In the genomic region with DNA sequence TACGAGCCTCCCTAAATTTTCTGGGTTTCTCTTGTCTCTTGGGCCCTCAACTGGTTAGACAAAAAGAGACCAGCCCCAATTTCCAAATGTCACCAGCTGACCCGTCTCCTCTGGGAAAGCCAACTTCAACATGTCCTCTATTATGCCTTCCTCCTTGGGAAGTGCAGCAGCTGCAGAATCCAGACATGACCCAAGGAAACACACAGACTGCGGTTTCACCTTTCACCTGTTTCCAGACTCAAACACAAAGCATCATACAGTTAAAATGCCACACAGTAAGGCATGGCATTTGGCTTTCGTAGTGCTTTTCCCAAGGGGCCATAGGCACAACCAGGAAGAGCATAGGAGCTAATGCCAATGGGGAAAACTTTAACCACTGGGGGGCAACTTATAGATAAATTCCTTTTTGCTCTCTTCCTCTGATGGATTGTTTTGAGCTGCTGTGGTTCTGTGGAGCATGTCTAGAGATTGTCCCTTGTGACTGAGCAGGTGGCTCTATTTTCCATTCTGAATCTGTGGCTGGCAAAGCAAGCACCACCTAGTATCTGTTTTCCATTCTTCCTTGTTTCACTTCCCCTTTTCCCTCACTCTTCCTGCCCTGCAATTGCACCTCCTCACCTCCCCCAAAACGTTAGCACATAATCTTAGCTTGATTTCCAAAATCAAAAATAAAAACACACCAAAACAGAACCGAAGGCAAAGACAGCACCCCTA, we compare ENCODE assay signal across 14 cellular contexts. TPM values are rescaled to one million over a fixed set of nuclear protein-coding genes. Genes with fewer than 3 reads are reported as not detected.
DNase-seq lines count a peak whose midpoint lies in the region; ATAC-seq and TF ChIP-seq lines count a peak whose summit lies in the region.
"Had no signal": no experiment of that assay in that cellular context is flagged by ENCODE, and none has a peak within 500 bp of the region (broad histone marks: within the 10 kb centered on the region; RNA-seq: fewer than 3 reads in every experiment).

No MANE protein-coding gene starts in this region.

- peaks cover 12 to 46% (median 30%) of the 10 kb centered on the region in 10 experiments for H3K4me1 ChIP-seq in BLaER1 treated with 17β-estradiol and CSF1 and Interleukin-3, amounts not matched to agents 10 nM and 100 nM
- peaks cover 15% of the 10 kb centered on the region for H3K4me1 ChIP-seq in Loucy (ENCODE audit: insufficient read depth, low read length, poor library complexity, severe bottlenecking)
- peaks cover 32% of the 10 kb centered on the region for H3K4me1 ChIP-seq in OCI-LY3 (ENCODE audit: low read length)
- peaks cover 0 to 19% (median 0%) of the 10 kb centered on the region in 6 donors for H3K4me1 ChIP-seq in spleen

- H3K79me2 ChIP-seq in Loucy (ENCODE audit: insufficient read depth, low read length) (no peaks in the 10 kb centered on the region), OCI-LY3 (ENCODE audit: low read length) (no peaks in the 10 kb centered on the region)

- WGBS in spleen, 5 donors, result 32 to 71% (median 47%) methylated on average over 6 of the region's 6 CpGs

- H3K36me3 Mint-ChIP-seq in activated T-cell treated with anti-CD3 and anti-CD28 coated beads, Interleukin-2, amount 50 U/mL, for 4 hours (ENCODE audit: insufficient read depth), result no peaks in the 10 kb centered on the region
- H3K36me3 Mint-ChIP-seq: brain had no signal

- ATAC-seq in activated T-cell treated with anti-CD3 and anti-CD28 coated beads, Interleukin-2, amount 50 U/mL, for 4 hours, result no peak
- ATAC-seq in GM18519 (IDR thresholded peaks at IDR 0.05; ENCODE audit: low FRiP score, unreplicated experiment), result no peak

- H4K20me1 ChIP-seq in BLaER1 treated with 17β-estradiol and CSF1 and Interleukin-3, amounts not matched to agents 10 nM and 100 nM, result no peaks in the 10 kb centered on the region
- H4K20me1 ChIP-seq in Loucy (ENCODE audit: insufficient read depth, low read length, poor library complexity, severe bottlenecking) (no peaks in the 10 kb centered on the region), OCI-LY3 (ENCODE audit: insufficient read depth, low read length) (no peaks in the 10 kb centered on the region)

- H3K4me1 Mint-ChIP-seq in activated T-cell treated with anti-CD3 and anti-CD28 coated beads, Interleukin-2, amount 50 U/mL, for 4 hours (ENCODE audit: low read depth), result peaks cover 7% of the 10 kb centered on the region

- intact Hi-C loops in spleen (cut with DNase I; ENCODE audit: low total_unique reads), result no loop called here

- H2AFZ ChIP-seq in Loucy (ENCODE audit: low read length), result peak overlapping the region; percentile 25; the same call in 1 of the 2 replicates
- no peak overlapping the region for H2AFZ ChIP-seq in OCI-LY3 (ENCODE audit: low read depth, low read length)
- H2AFZ ChIP-seq: PC-9 had no signal

- no peaks in the 10 kb centered on the region for H3F3A ChIP-seq in Loucy (ENCODE audit: low read depth)

- in situ Hi-C loops in GM13977 (cut with MboI; ENCODE audit: low pct_unique_long_range_greater_than_20kb, low sequenced_read_pairs, unreplicated experiment), result no loop called here

- peak overlapping the region; percentile 62 to 94 (median 77) for H3K4me2 ChIP-seq in BLaER1 treated with 17β-estradiol and CSF1 and Interleukin-3, amounts not matched to agents 10 nM and 100 nM
- H3K4me2 ChIP-seq in Loucy (ENCODE audit: low read depth, low read length, poor library complexity, severe bottlenecking), result no peak overlapping the region
- peak overlapping the region; percentile 42 for H3K4me2 ChIP-seq in OCI-LY3 (ENCODE audit: low read length)
- H3K4me2 ChIP-seq: PC-9 had no signal

- peak overlapping the region in 6 of 11 experiments; percentile 3 to 37 (median 22); a peak in 7 of 22 replicates for H3K27ac ChIP-seq in BLaER1 treated with 17β-estradiol and CSF1 and Interleukin-3, amounts not matched to agents 10 nM and 100 nM
- H3K27ac ChIP-seq in OCI-LY3 (ENCODE audit: low read length) (no peak overlapping the region), spleen (no peak overlapping the region)
- H3K27ac ChIP-seq: PC-9 had no signal

- H3K9ac ChIP-seq in BLaER1 treated with 17β-estradiol and CSF1 and Interleukin-3, amounts not matched to agents 10 nM and 100 nM, result peak overlapping the region in 1 of 11 experiments; percentile 23; a peak in 1 of 22 replicates
- H3K9ac ChIP-seq in Loucy (ENCODE audit: low read depth, low read length, poor library complexity, severe bottlenecking) (no peak overlapping the region), OCI-LY3 (ENCODE audit: low read length) (no peak overlapping the region)

- no peak for TF ChIP-seq POLR2A in spleen (IDR thresholded peaks at IDR 0.05)

- H3K36me3 ChIP-seq in BLaER1 treated with 17β-estradiol and CSF1 and Interleukin-3, amounts not matched to agents 10 nM and 100 nM, result no peaks in the 10 kb centered on the region
- H3K36me3 ChIP-seq in Loucy (ENCODE audit: insufficient read depth, low read length) (no peaks in the 10 kb centered on the region), OCI-LY3 (replicated peaks; ENCODE audit: low read depth, low read length) (no peaks in the 10 kb centered on the region), spleen (no peaks in the 10 kb centered on the region)

- H3K9me3 ChIP-seq in BLaER1 treated with 17β-estradiol and CSF1 and Interleukin-3, amounts not matched to agents 10 nM and 100 nM (replicated peaks in 1 of 11), result no peaks in the 10 kb centered on the region
- no peaks in the 10 kb centered on the region for H3K9me3 ChIP-seq in Loucy (ENCODE audit: insufficient read depth, low read depth, low read length)
- H3K9me3 ChIP-seq in OCI-LY3 (ENCODE audit: insufficient read depth, low read length), result no peaks in the 10 kb centered on the region
- H3K9me3 ChIP-seq in spleen, result peaks cover 0 to 4% (median 0%) of the 10 kb centered on the region in 8 donors

- H3K27me3 ChIP-seq in BLaER1 treated with 17β-estradiol and CSF1 and Interleukin-3, amounts not matched to agents 10 nM and 100 nM, result no peaks in the 10 kb centered on the region
- no peaks in the 10 kb centered on the region for H3K27me3 ChIP-seq in Loucy (ENCODE audit: insufficient read depth, low read length, poor library complexity, severe bottlenecking)
- no peaks in the 10 kb centered on the region for H3K27me3 ChIP-seq in OCI-LY3 (ENCODE audit: low read depth, low read length)
- no peaks in the 10 kb centered on the region for H3K27me3 ChIP-seq in spleen (replicated peaks in 1 of 7)

- peak overlapping the region in 3 of 10 experiments; percentile 4 to 34 (median 21); a peak in 3 of 20 replicates for H3K4me3 ChIP-seq in BLaER1 treated with 17β-estradiol and CSF1 and Interleukin-3, amounts not matched to agents 10 nM and 100 nM
- H3K4me3 ChIP-seq in Loucy (ENCODE audit: low read length, poor library complexity, severe bottlenecking) (no peak overlapping the region), OCI-LY3 (ENCODE audit: low read length) (peak overlapping the region; percentile 7; the same call in 1 of the 2 replicates), spleen (no peak overlapping the region)
- H3K4me3 ChIP-seq: PC-9 had no signal

- TF ChIP-seq CTCF in Loucy (conservative IDR thresholded peaks at IDR 0.05; ENCODE audit: low read length) (no peak), OCI-LY3 (IDR thresholded peaks at IDR 0.05; ENCODE audit: low read depth, low read length) (no peak), GM13977 (IDR thresholded peaks at IDR 0.05; ENCODE audit: extremely low read depth, insufficient read depth, missing control alignments) (no peak), spleen (IDR thresholded peaks at IDR 0.05 in 8 of 11, conservative IDR thresholded peaks at IDR 0.05 in 3 of 11) (no peak)

- DNase-seq in kidney tubule cell (ENCODE audit: low spot score) (peak; percentile 79), GM13977 (ENCODE audit: low spot score) (no peak), spleen (no peak)
- no peak for DNase-seq in activated T-cell treated with anti-CD3 and anti-CD28 coated beads, Interleukin-2, amount 50 U/mL, for 4 hours
- DNase-seq: effector CD4-positive, alpha-beta T cell; HFFc6; PC-9; T-helper 2 cell had no signal

- H3K9me3 Mint-ChIP-seq in activated T-cell treated with anti-CD3 and anti-CD28 coated beads, Interleukin-2, amount 50 U/mL, for 4 hours, result no peaks in the 10 kb centered on the region
- H3K9me3 Mint-ChIP-seq: HFFc6 had no signal

- H3K4me3 Mint-ChIP-seq in activated T-cell treated with anti-CD3 and anti-CD28 coated beads, Interleukin-2, amount 50 U/mL, for 4 hours, result no peak overlapping the region
- H3K4me3 Mint-ChIP-seq: brain, HFFc6 had no signal

- H3K27me3 Mint-ChIP-seq in activated T-cell treated with anti-CD3 and anti-CD28 coated beads, Interleukin-2, amount 50 U/mL, for 4 hours (ENCODE audit: low read depth), result peaks cover 3% of the 10 kb centered on the region

- no peaks in the 10 kb centered on the region for H3K9me2 ChIP-seq in Loucy (replicated peaks; ENCODE audit: low read depth, low read length)

RNA-seq across cellular contexts. Expression of gene HHLA2, which starts 49.3 kb away (rescaled TPM):
- total RNA-seq in spleen, result under 1 TPM in 3 of 7 donors, not detected in 4; 0.26 to 0.43 (median 0.37) TPM
- under 1 TPM; 0.09 to 0.11 (median 0.10) TPM for polyA plus RNA-seq in spleen
- 1 to 10 TPM in 2 of 3 donors, under 1 TPM in 1; 0.48 to 1.8 (median 1.3) TPM for total RNA-seq in activated T-cell treated with anti-CD3 and anti-CD28 coated beads, Interleukin-2, amount 50 U/mL, for 4 hours
- total RNA-seq: frontal cortex, HFFc6, PC-9 had no signal

Comparison
In these comparisons a context has a peak if more than half of its experiments do, and no peak if none do; other contexts are left out.
1. H3K27ac ChIP-seq: peak in BLaER1 treated with 17β-estradiol and CSF1 and Interleukin-3, amounts not matched to agents 10 nM and 100 nM (6 of 11); none in OCI-LY3 (single experiment) and spleen (0 of 8).